23 cellular contexts compared by ENCODE assay signal in genomic region chr11:26228778-26229177, GRCh38.
DNase-seq lines count a peak whose midpoint lies in the region; ATAC-seq and TF ChIP-seq lines count a peak whose summit lies in the region.
"Had no signal": no experiment of that assay in that cellular context is flagged by ENCODE, and none has a peak within 500 bp of the region (broad histone marks: within the 10 kb centered on the region; RNA-seq: fewer than 3 reads in every experiment).

No MANE protein-coding gene starts in this region.

- TF ChIP-seq CTCF in MM.1S (IDR thresholded peaks at IDR 0.05; ENCODE audit: low read length) (no peak), cardiac fibroblast (IDR thresholded peaks at IDR 0.05; ENCODE audit: low read depth, low read length) (no peak)

- no peaks in the 10 kb centered on the region for H3K9me3 ChIP-seq in MM.1S (replicated peaks; ENCODE audit: insufficient read depth, low read length)
- H3K9me3 ChIP-seq: Caco-2, MG63, mucosa of descending colon, prostate gland, spleen had no signal

- H4K20me1 ChIP-seq in MM.1S (ENCODE audit: insufficient read depth, low read length): no peaks in the 10 kb centered on the region

- ATAC-seq in GM18907 (IDR thresholded peaks at IDR 0.05; ENCODE audit: unreplicated experiment): no peak
- ATAC-seq: left ventricle myocardium superior, mucosa of descending colon, T-helper 17 cell had no signal

- H3K79me2 ChIP-seq in ACC112 (ENCODE audit: control insufficient read depth, insufficient read depth, low read length, unreplicated experiment): no peaks in the 10 kb centered on the region
- no peaks in the 10 kb centered on the region for H3K79me2 ChIP-seq in MM.1S (ENCODE audit: low read length)

- H3K36me3 ChIP-seq in ACC112 (ENCODE audit: insufficient read depth, low read length) (no peaks in the 10 kb centered on the region), MM.1S (replicated peaks; ENCODE audit: insufficient read depth, low read length) (no peaks in the 10 kb centered on the region)
- H3K36me3 ChIP-seq: MG63, prostate gland, spleen had no signal

- H3K4me2 ChIP-seq in MM.1S (ENCODE audit: low read depth, low read length): peak overlapping the region; percentile 79; the same call in 1 of the 2 replicates

- DNase-seq in MM.1S (no peak), cardiac fibroblast (ENCODE audit: low read depth in 2 of 2) (peak; percentile 33 to 70), foreskin melanocyte (peak; percentile 67), middle frontal gyrus (ENCODE audit: extremely low spot score, low spot score) (no peak), NCI-H345 (lab: John Stamatoyannopoulos, UW) (no peak), DMS 273 (lab: John Stamatoyannopoulos, UW; ENCODE audit: unreplicated experiment) (no peak)
- DNase-seq: 8988T; activated CD4-positive, alpha-beta T cell treated with anti-CD3 and anti-CD28 coated beads, Interleukin-2, amount 10 ng/mL, durations not matched to agents 7 days and 5 days; activated effector memory CD4-positive, alpha-beta T cell treated with Interleukin-2 at 50 U/mL for 16 hours; Caco-2; head of caudate nucleus; left ventricle myocardium superior; MG63; mucosa of descending colon; NCI-H1436; NCI-H526; SHP77; spleen; stimulated activated CD4-positive, alpha-beta T cell treated with anti-CD3 and anti-CD28 coated beads, Interleukin-4, amount 100 ng/mL, for 4 hours; T-helper 17 cell had no signal

- H3K4me1 ChIP-seq in ACC112 (ENCODE audit: control insufficient read depth, insufficient read depth, low read length, unreplicated experiment) (peaks cover 51% of the 10 kb centered on the region), MM.1S (ENCODE audit: low read length) (peaks cover 28% of the 10 kb centered on the region)
- H3K4me1 ChIP-seq: Caco-2, prostate gland, spleen had no signal

- no peak overlapping the region for H2AFZ ChIP-seq in ACC112 (ENCODE audit: low read length, unreplicated experiment)
- H2AFZ ChIP-seq in MM.1S (ENCODE audit: low read length): no peak overlapping the region

- H3K27me3 ChIP-seq in ACC112 (ENCODE audit: insufficient read depth, low read length): no peaks in the 10 kb centered on the region
- no peaks in the 10 kb centered on the region for H3K27me3 ChIP-seq in MM.1S (replicated peaks; ENCODE audit: insufficient read depth, low read length)
- H3K27me3 ChIP-seq: MG63, spleen had no signal

- H3K4me3 ChIP-seq in ACC112 (ENCODE audit: low read depth, low read length) (no peak overlapping the region), MM.1S (ENCODE audit: low read length) (no peak overlapping the region), cardiac fibroblast (replicated peaks in 1 of 2; ENCODE audit: low read depth in 2 of 2, low read length in 2 of 2) (no peak overlapping the region)
- H3K4me3 ChIP-seq: MG63, mucosa of descending colon, prostate gland, spleen had no signal

- no peak overlapping the region for H3K9ac ChIP-seq in MM.1S (ENCODE audit: low read length)

- H3K27ac ChIP-seq in ACC112 (ENCODE audit: low read depth, low read length) (peak overlapping the region; percentile 99), MM.1S (ENCODE audit: low read length) (no peak overlapping the region; the same call in 1 of the 2 replicates)
- H3K27ac ChIP-seq: prostate gland, spleen had no signal

- no peaks in the 10 kb centered on the region for H3K9me2 ChIP-seq in MM.1S (replicated peaks; ENCODE audit: insufficient read depth, low read length)

- H3F3A ChIP-seq in MM.1S (ENCODE audit: insufficient read depth, low read length): peaks cover 12% of the 10 kb centered on the region

Comparison
In these comparisons a context has a peak if more than half of its experiments do, and no peak if none do; other contexts are left out.
1. DNase-seq: peak in cardiac fibroblast (2 of 2) and foreskin melanocyte (single experiment); none in MM.1S (single experiment), middle frontal gyrus (single experiment), NCI-H345 (single experiment) and DMS 273 (single experiment).